In genomic region chr9:80417211-80417773, GRCh38 we compare ENCODE assay signal across 40 cellular contexts.
"Had no signal": no experiment of that assay in that cellular context is flagged by ENCODE, and none has a peak within 500 bp of the region (broad histone marks: within the 10 kb centered on the region; RNA-seq: fewer than 3 reads in every experiment).

No MANE protein-coding gene starts in this region.

- H3K4me3 Mint-ChIP-seq: activated naive CD4-positive, alpha-beta T cell treated with anti-CD3 and anti-CD28 coated beads for 36 hours; activated naive CD4-positive, alpha-beta T cell treated with anti-CD3 and anti-CD28 coated beads, Interleukin-2, amount 10 ng/mL, durations not matched to agents 7 days and 5 days; activated naive CD4-positive, alpha-beta T cell treated with anti-CD3 and anti-CD28 coated beads, Interleukin-2, amount 50 U/mL, for 24 hours; activated naive CD8-positive, alpha-beta T cell; activated naive CD8-positive, alpha-beta T cell treated with anti-CD3 and anti-CD28 coated beads for 36 hours; activated naive CD8-positive, alpha-beta T cell treated with anti-CD3 and anti-CD28 coated beads, Interleukin-2, amount 10 ng/mL, durations not matched to agents 7 days and 5 days; activated naive CD8-positive, alpha-beta T cell treated with anti-CD3 and anti-CD28 coated beads, Interleukin-2, amount 50 U/mL, for 24 hours; activated T-cell treated with anti-CD3 and anti-CD28 coated beads, Interleukin-2, amount 50 U/mL, for 24 hours; activated T-cell treated with anti-CD3 and anti-CD28 coated beads, Interleukin-2, amount 50 U/mL, for 4 hours; activated T-cell treated with anti-CD3 and anti-CD28 coated beads, Interleukin-2, amount 50 U/mL, for 72 hours; activated T-helper 1 cell treated with anti-CD3 and anti-CD28 coated beads, Interleukin-12 subunit alpha, Interleukin-12 subunit beta, Interleukin-2, Interleukin-4 antibody, amounts not matched to agents 30 ng/mL and 10 ng/mL and 1 ng/mL, durations not matched to agents 14 hours and 24 hours and 36 hours; activated T-helper 17 cell treated with anti-CD3 and anti-CD28 coated beads, Interleukin-2, amount 50 U/mL, for 72 hours; brain; central memory CD8-positive, alpha-beta T cell had no signal

- H3K36me3 ChIP-seq: adrenal gland, ascending aorta, brain microvascular endothelial cell, breast epithelium, cardiac muscle cell had no signal

- H3K36me3 Mint-ChIP-seq: activated naive CD4-positive, alpha-beta T cell treated with anti-CD3 and anti-CD28 coated beads, Interleukin-2, amount 10 ng/mL, durations not matched to agents 7 days and 5 days; activated naive CD8-positive, alpha-beta T cell; activated naive CD8-positive, alpha-beta T cell treated with anti-CD3 and anti-CD28 coated beads for 36 hours; activated naive CD8-positive, alpha-beta T cell treated with anti-CD3 and anti-CD28 coated beads, Interleukin-2, amount 10 ng/mL, durations not matched to agents 7 days and 5 days had no signal

- H3K4me1 Mint-ChIP-seq: activated naive CD4-positive, alpha-beta T cell treated with anti-CD3 and anti-CD28 coated beads, Interleukin-2, amount 10 ng/mL, durations not matched to agents 7 days and 5 days; activated naive CD4-positive, alpha-beta T cell treated with anti-CD3 and anti-CD28 coated beads, Interleukin-2, amount 50 U/mL, for 24 hours; activated naive CD8-positive, alpha-beta T cell treated with anti-CD3 and anti-CD28 coated beads for 36 hours; activated naive CD8-positive, alpha-beta T cell treated with anti-CD3 and anti-CD28 coated beads, Interleukin-2, amount 10 ng/mL, durations not matched to agents 7 days and 5 days; activated naive CD8-positive, alpha-beta T cell treated with anti-CD3 and anti-CD28 coated beads, Interleukin-2, amount 50 U/mL, for 24 hours; activated T-helper 17 cell treated with anti-CD3 and anti-CD28 coated beads, Interleukin-2, amount 50 U/mL, for 72 hours; brain; central memory CD8-positive, alpha-beta T cell had no signal

- FAIRE-seq: astrocyte, bronchial epithelial cell, colon had no signal

- H3K4me3 ChIP-seq: adrenal gland, ascending aorta, body of pancreas, breast epithelium, cardiac muscle cell had no signal

- H3K27me3 Mint-ChIP-seq: activated naive CD4-positive, alpha-beta T cell treated with anti-CD3 and anti-CD28 coated beads, Interleukin-2, amount 10 ng/mL, durations not matched to agents 7 days and 5 days; activated naive CD8-positive, alpha-beta T cell; activated naive CD8-positive, alpha-beta T cell treated with anti-CD3 and anti-CD28 coated beads for 36 hours; activated naive CD8-positive, alpha-beta T cell treated with anti-CD3 and anti-CD28 coated beads, Interleukin-2, amount 10 ng/mL, durations not matched to agents 7 days and 5 days; activated naive CD8-positive, alpha-beta T cell treated with anti-CD3 and anti-CD28 coated beads, Interleukin-2, amount 50 U/mL, for 24 hours; activated T-cell treated with anti-CD3 and anti-CD28 coated beads, Interleukin-2, amount 50 U/mL, for 24 hours; activated T-helper 17 cell treated with anti-CD3 and anti-CD28 coated beads, Interleukin-2, amount 50 U/mL, for 72 hours; central memory CD8-positive, alpha-beta T cell had no signal

- ATAC-seq: activated naive CD4-positive, alpha-beta T cell treated with anti-CD3 and anti-CD28 coated beads, Interleukin-2, amount 50 U/mL, for 72 hours; activated naive CD8-positive, alpha-beta T cell treated with anti-CD3 and anti-CD28 coated beads, Interleukin-2, amount 50 U/mL, for 24 hours; activated T-cell treated with anti-CD3 and anti-CD28 coated beads, Interleukin-2, amount 50 U/mL, for 4 hours; activated T-cell treated with anti-CD3 and anti-CD28 coated beads, Interleukin-2, amount 50 U/mL, for 72 hours; activated T-helper 17 cell treated with anti-CD3 and anti-CD28 coated beads, Interleukin-2, amount 50 U/mL, for 72 hours; body of pancreas had no signal

- DNase-seq: activated effector memory CD4-positive, alpha-beta T cell treated with anti-CD3 and anti-CD28 coated beads, Interleukin-2, amount 50 U/mL, for 16 hours; activated effector memory CD4-positive, alpha-beta T cell treated with Interleukin-2 at 50 U/mL for 16 hours; activated gamma-delta T cell; activated gamma-delta T cell treated with Interleukin-2 at 50 U/mL for 16 hours; activated naive CD4-positive, alpha-beta T cell; activated naive CD4-positive, alpha-beta T cell treated with anti-CD3 and anti-CD28 coated beads for 36 hours; activated naive CD4-positive, alpha-beta T cell treated with anti-CD3 and anti-CD28 coated beads, Interleukin-2, amount 10 ng/mL, durations not matched to agents 7 days and 5 days; activated naive CD4-positive, alpha-beta T cell treated with anti-CD3 and anti-CD28 coated beads, Interleukin-2, amount 50 U/mL, for 16 hours; activated naive CD4-positive, alpha-beta T cell treated with Interleukin-2 at 50 U/mL for 16 hours; activated naive CD8-positive, alpha-beta T cell treated with anti-CD3 and anti-CD28 coated beads for 36 hours; activated naive CD8-positive, alpha-beta T cell treated with anti-CD3 and anti-CD28 coated beads, Interleukin-2, amount 10 ng/mL, durations not matched to agents 7 days and 5 days; activated naive CD8-positive, alpha-beta T cell treated with anti-CD3 and anti-CD28 coated beads, Interleukin-2, amount 50 U/mL, for 24 hours; activated T-cell treated with anti-CD3 and anti-CD28 coated beads, Interleukin-2, amount 50 U/mL, for 24 hours; activated T-cell treated with anti-CD3 and anti-CD28 coated beads, Interleukin-2, amount 50 U/mL, for 4 hours; activated T-cell treated with anti-CD3 and anti-CD28 coated beads, Interleukin-2, amount 50 U/mL, for 48 hours; activated T-cell treated with anti-CD3 and anti-CD28 coated beads, Interleukin-2, amount 50 U/mL, for 72 hours; adrenal gland; amniotic stem cell; amygdala; anterior cingulate cortex; aorta; body of pancreas; brain microvascular endothelial cell; caudate nucleus; central memory CD4-positive, alpha-beta T cell; cerebellar nuclear complex had no signal

- H3K9me3 ChIP-seq: adrenal gland, body of pancreas had no signal

- H3K4me1 ChIP-seq: adrenal gland, ascending aorta, body of pancreas, breast epithelium had no signal

- H3K27ac Mint-ChIP-seq: activated naive CD4-positive, alpha-beta T cell treated with anti-CD3 and anti-CD28 coated beads for 36 hours; activated naive CD4-positive, alpha-beta T cell treated with anti-CD3 and anti-CD28 coated beads, Interleukin-2, amount 10 ng/mL, durations not matched to agents 7 days and 5 days; activated naive CD4-positive, alpha-beta T cell treated with anti-CD3 and anti-CD28 coated beads, Interleukin-2, amount 50 U/mL, for 24 hours; activated naive CD4-positive, alpha-beta T cell treated with anti-CD3 and anti-CD28 coated beads, Interleukin-2, amount 50 U/mL, for 72 hours; activated naive CD8-positive, alpha-beta T cell; activated naive CD8-positive, alpha-beta T cell treated with anti-CD3 and anti-CD28 coated beads for 36 hours; activated naive CD8-positive, alpha-beta T cell treated with anti-CD3 and anti-CD28 coated beads, Interleukin-2, amount 10 ng/mL, durations not matched to agents 7 days and 5 days; activated naive CD8-positive, alpha-beta T cell treated with anti-CD3 and anti-CD28 coated beads, Interleukin-2, amount 50 U/mL, for 24 hours; activated T-cell treated with anti-CD3 and anti-CD28 coated beads, Interleukin-2, amount 50 U/mL, for 24 hours; activated T-cell treated with anti-CD3 and anti-CD28 coated beads, Interleukin-2, amount 50 U/mL, for 72 hours; activated T-helper 1 cell treated with anti-CD3 and anti-CD28 coated beads, Interleukin-12 subunit alpha, Interleukin-12 subunit beta, Interleukin-2, Interleukin-4 antibody, amounts not matched to agents 30 ng/mL and 10 ng/mL and 1 ng/mL, durations not matched to agents 14 hours and 24 hours and 36 hours; activated T-helper 17 cell treated with anti-CD3 and anti-CD28 coated beads, Interleukin-2, amount 50 U/mL, for 72 hours; activated T-helper 2 cell treated with anti-CD3 and anti-CD28 coated beads, Interferon-gamma antibody, Interleukin-2, Interleukin-4, amounts not matched to agents 10 μg/mL and 5 μg/mL and 100 μg/mL, durations not matched to agents 14 hours and 24 hours and 36 hours; brain had no signal

- H3K27ac ChIP-seq: adrenal gland, ascending aorta, body of pancreas, brain microvascular endothelial cell, breast epithelium, cardiac muscle cell had no signal
